ENCODE assay signal across 8 cellular contexts in genomic region chr1:64745181-64745985, GRCh38. TPM values are rescaled to one million over a fixed set of nuclear protein-coding genes. Genes with fewer than 3 reads are reported as not detected.
A peak's percentile ranks its signal among the peaks of the same experiment; 100 is the strongest.
DNase-seq lines count a peak whose midpoint lies in the region; ATAC-seq and TF ChIP-seq lines count a peak whose summit lies in the region.

No MANE protein-coding gene starts in this region.

- peaks cover 6% of the 10 kb centered on the region for H3F3A ChIP-seq in neural progenitor cell (ENCODE audit: low read depth)

- H3K27ac ChIP-seq in neural progenitor cell: no peak overlapping the region

- H3K27me3 ChIP-seq in neural progenitor cell: peaks cover 10% of the 10 kb centered on the region

- no peaks in the 10 kb centered on the region for H3K9me3 Mint-ChIP-seq in neural progenitor cell

- H3K4me3 Mint-ChIP-seq in neural progenitor cell: peak overlapping the region; percentile 94

- H3K4me2 ChIP-seq in neural progenitor cell: peak overlapping the region; percentile 86

- H3K9me3 ChIP-seq in neural progenitor cell (ENCODE audit: low read depth): no peaks in the 10 kb centered on the region

- peak overlapping the region; percentile 74 to 75 for H3K4me3 ChIP-seq in foreskin fibroblast (ENCODE audit: low read depth in 1 of 2, low read length in 2 of 2)
- peak overlapping the region; percentile 97 for H3K4me3 ChIP-seq in neural progenitor cell

- H3K9ac ChIP-seq in neural progenitor cell: peak overlapping the region; percentile 28

- no peaks in the 10 kb centered on the region for H3K36me3 ChIP-seq in neural progenitor cell

- H3K27ac Mint-ChIP-seq in neural progenitor cell: peak overlapping the region; percentile 30

- H2AFZ ChIP-seq in neural progenitor cell (replicated peaks): peak overlapping the region; percentile 81

- peaks cover 30% of the 10 kb centered on the region for H3K4me1 Mint-ChIP-seq in neural progenitor cell

- in situ Hi-C loops in Caki2 (cut with HindIII; ENCODE audit: low pct_unique_long_range_greater_than_20kb, low sequenced_read_pairs): no loop called here

- ATAC-seq in GM21619 (IDR thresholded peaks at IDR 0.05; ENCODE audit: unreplicated experiment) (peak; percentile 12), HG02763 (IDR thresholded peaks at IDR 0.05; ENCODE audit: unreplicated experiment) (no peak)

- H4K20me1 ChIP-seq in neural progenitor cell (ENCODE audit: low read depth): peaks cover 14% of the 10 kb centered on the region

- peaks cover 2% of the 10 kb centered on the region for H3K27me3 Mint-ChIP-seq in neural progenitor cell (ENCODE audit: insufficient read depth, low read depth)

- no peaks in the 10 kb centered on the region for H3K36me3 Mint-ChIP-seq in neural progenitor cell

- H3K79me2 ChIP-seq in neural progenitor cell (ENCODE audit: low read depth): peaks cover 43% of the 10 kb centered on the region

- TF ChIP-seq CTCF in foreskin fibroblast (IDR thresholded peaks at IDR 0.05; ENCODE audit: low read depth, low read length): no peak
- no peak for TF ChIP-seq CTCF in neural progenitor cell (IDR thresholded peaks at IDR 0.05)

- peaks cover 13% of the 10 kb centered on the region for H3K4me1 ChIP-seq in neural progenitor cell

- DNase-seq in Caki2 (ENCODE audit: low read depth) (peak; percentile 29), NCI-H510A treated with DMSO at 0.1 percent for 48 hours (lab: John Stamatoyannopoulos, UW) (peak; percentile 75), foreskin fibroblast (no peak), neural progenitor cell (ENCODE audit: low spot score) (peak; percentile 26), NCI-H774 (lab: John Stamatoyannopoulos, UW) (no peak)
- peak; percentile 1 for DNase-seq in activated T-helper 9 cell treated with anti-CD3 and anti-CD28 coated beads, Interleukin-2, amount 50 U/mL, for 16 hours (ENCODE audit: low read depth)

RNA-seq across cellular contexts. Expression of gene RAVER2, which starts 0.5 kb away (rescaled TPM):
- 0.88 and 1.2 TPM in 2 replicates for total RNA-seq in Caki2 (2014; rRNA removed; shearing (Covaris generic); ENCODE audit: low replicate concordance)
- 26.8 and 37.2 TPM in 2 replicates for total RNA-seq in neural progenitor cell (ENCODE audit: low replicate concordance)

Comparison
In these comparisons a context has a peak if more than half of its experiments do, and no peak if none do; other contexts are left out.
1. DNase-seq: peak in Caki2 (single experiment), NCI-H510A treated with DMSO at 0.1 percent for 48 hours (single experiment), activated T-helper 9 cell treated with anti-CD3 and anti-CD28 coated beads, Interleukin-2, amount 50 U/mL, for 16 hours (single experiment) and neural progenitor cell (single experiment); none in foreskin fibroblast (0 of 2) and NCI-H774 (single experiment).
2. RNA of gene RAVER2, which starts 0.5 kb away (total RNA-seq): 26.8 to 37.2 TPM in neural progenitor cell; 0.88 to 1.2 TPM in Caki2; every median in the first group is over 10 times any median in the second.